In genomic region chr4:85968945-85969830, GRCh38 we compare ENCODE assay signal across 8 cellular contexts.
DNase-seq lines count a peak whose midpoint lies in the region; ATAC-seq, FAIRE-seq and TF ChIP-seq lines count a peak whose summit lies in the region.

No MANE protein-coding gene starts in this region.

- no peak overlapping the region for H3K27ac Mint-ChIP-seq in activated CD8-positive, alpha-beta T cell treated with anti-CD3 and anti-CD28 coated beads for 36 hours
- no peak overlapping the region for H3K27ac Mint-ChIP-seq in activated CD8-positive, alpha-beta T cell treated with anti-CD3 and anti-CD28 coated beads, Interleukin-2, amount 10 ng/mL, durations not matched to agents 7 days and 5 days
- no peak overlapping the region for H3K27ac Mint-ChIP-seq in immature natural killer cell

- peak; percentile 53 for TF ChIP-seq CTCF in activated CD8-positive, alpha-beta T cell treated with anti-CD3 and anti-CD28 coated beads for 36 hours (IDR thresholded peaks at IDR 0.05)

- FAIRE-seq in colon (lab: Jason Lieb, UNC) (peak; percentile 83), GM12892 (lab: Jason Lieb, UNC) (no peak)

- no peaks in the 10 kb centered on the region for H3K27me3 Mint-ChIP-seq in activated CD8-positive, alpha-beta T cell treated with anti-CD3 and anti-CD28 coated beads for 36 hours
- H3K27me3 Mint-ChIP-seq in activated CD8-positive, alpha-beta T cell treated with anti-CD3 and anti-CD28 coated beads, Interleukin-2, amount 10 ng/mL, durations not matched to agents 7 days and 5 days (ENCODE audit: low read depth) = no peaks in the 10 kb centered on the region
- H3K27me3 Mint-ChIP-seq in immature natural killer cell (ENCODE audit: low read depth in 3 of 3) = no peaks in the 10 kb centered on the region

- H3K4me1 Mint-ChIP-seq in activated CD8-positive, alpha-beta T cell treated with anti-CD3 and anti-CD28 coated beads for 36 hours (ENCODE audit: low read depth) = no peaks in the 10 kb centered on the region
- H3K4me1 Mint-ChIP-seq in activated CD8-positive, alpha-beta T cell treated with anti-CD3 and anti-CD28 coated beads, Interleukin-2, amount 10 ng/mL, durations not matched to agents 7 days and 5 days (ENCODE audit: low read depth) = no peaks in the 10 kb centered on the region
- H3K4me1 Mint-ChIP-seq in immature natural killer cell = no peaks in the 10 kb centered on the region

- no peak for TF ChIP-seq POLR2A in GM12892 (IDR thresholded peaks at IDR 0.05; ENCODE audit: low read depth, low read length)

- H3K36me3 Mint-ChIP-seq in activated CD8-positive, alpha-beta T cell treated with anti-CD3 and anti-CD28 coated beads for 36 hours (ENCODE audit: low read depth) = no peaks in the 10 kb centered on the region
- no peaks in the 10 kb centered on the region for H3K36me3 Mint-ChIP-seq in activated CD8-positive, alpha-beta T cell treated with anti-CD3 and anti-CD28 coated beads, Interleukin-2, amount 10 ng/mL, durations not matched to agents 7 days and 5 days (ENCODE audit: low read depth)
- no peaks in the 10 kb centered on the region for H3K36me3 Mint-ChIP-seq in immature natural killer cell

- no peak for DNase-seq in activated CD8-positive, alpha-beta T cell treated with anti-CD3 and anti-CD28 coated beads for 36 hours
- no peak for DNase-seq in activated CD8-positive, alpha-beta T cell treated with anti-CD3 and anti-CD28 coated beads, Interleukin-2, amount 10 ng/mL, durations not matched to agents 7 days and 5 days
- DNase-seq in NCI-H510A treated with DMSO at 0.1 percent for 48 hours (lab: John Stamatoyannopoulos, UW) = peak; percentile 54
- DNase-seq in midbrain (lab: John Stamatoyannopoulos, UW) = peak; percentile 77
- DNase-seq in GM12892 (ENCODE audit: insufficient read length) = no peak
- DNase-seq in immature natural killer cell = no peak

- ATAC-seq in activated CD8-positive, alpha-beta T cell treated with anti-CD3 and anti-CD28 coated beads for 36 hours = no peak
- no peak for ATAC-seq in activated CD8-positive, alpha-beta T cell treated with anti-CD3 and anti-CD28 coated beads, Interleukin-2, amount 10 ng/mL, durations not matched to agents 7 days and 5 days
- peak; percentile 58 for ATAC-seq in HG03135 (IDR thresholded peaks at IDR 0.05; ENCODE audit: unreplicated experiment)

- peaks cover 5% of the 10 kb centered on the region for H3K9me3 Mint-ChIP-seq in activated CD8-positive, alpha-beta T cell treated with anti-CD3 and anti-CD28 coated beads for 36 hours
- H3K9me3 Mint-ChIP-seq in activated CD8-positive, alpha-beta T cell treated with anti-CD3 and anti-CD28 coated beads, Interleukin-2, amount 10 ng/mL, durations not matched to agents 7 days and 5 days (ENCODE audit: insufficient read depth) = no peaks in the 10 kb centered on the region
- peaks cover 0 to 13% (median 0%) of the 10 kb centered on the region in 6 donors for H3K9me3 Mint-ChIP-seq in immature natural killer cell

- no peak overlapping the region for H3K4me3 Mint-ChIP-seq in activated CD8-positive, alpha-beta T cell treated with anti-CD3 and anti-CD28 coated beads for 36 hours
- H3K4me3 Mint-ChIP-seq in activated CD8-positive, alpha-beta T cell treated with anti-CD3 and anti-CD28 coated beads, Interleukin-2, amount 10 ng/mL, durations not matched to agents 7 days and 5 days = no peak overlapping the region
- H3K4me3 Mint-ChIP-seq in immature natural killer cell = no peak overlapping the region

- POLR2A ChIA-PET in activated CD8-positive, alpha-beta T cell treated with anti-CD3 and anti-CD28 coated beads for 36 hours (lab: Charles Lee) = no interaction called here
- POLR2A ChIA-PET in activated CD8-positive, alpha-beta T cell treated with anti-CD3 and anti-CD28 coated beads, Interleukin-2, amount 10 ng/mL, durations not matched to agents 7 days and 5 days (lab: Charles Lee) = no interaction called here

- CTCF ChIA-PET in activated CD8-positive, alpha-beta T cell treated with anti-CD3 and anti-CD28 coated beads for 36 hours (lab: Charles Lee) = interaction anchor here (0.6 to 1.5 kb wide), 5 partner anchors 17 to 213 kb away, joined by 3 to 5 read pairs (median 3); no protein-coding TSS in a partner anchor
- CTCF ChIA-PET in activated CD8-positive, alpha-beta T cell treated with anti-CD3 and anti-CD28 coated beads, Interleukin-2, amount 10 ng/mL, durations not matched to agents 7 days and 5 days (lab: Charles Lee) = interaction anchor here (0.9 kb wide), 1 partner anchor 13 kb away, joined by 3 read pairs; no protein-coding TSS in a partner anchor

- intact Hi-C loops in activated CD8-positive, alpha-beta T cell treated with anti-CD3 and anti-CD28 coated beads for 36 hours (cut with micrococcal nuclease) = no loop called here

Comparison
In these comparisons a context has a peak if more than half of its experiments do, and no peak if none do; other contexts are left out.
1. DNase-seq: peak in NCI-H510A treated with DMSO at 0.1 percent for 48 hours (single experiment) and midbrain (single experiment); none in activated CD8-positive, alpha-beta T cell treated with anti-CD3 and anti-CD28 coated beads for 36 hours (single experiment), activated CD8-positive, alpha-beta T cell treated with anti-CD3 and anti-CD28 coated beads, Interleukin-2, amount 10 ng/mL, durations not matched to agents 7 days and 5 days (single experiment), GM12892 (single experiment) and immature natural killer cell (0 of 3).